Comparison of ENCODE assay signal across 1 cellular context in the genomic region with DNA sequence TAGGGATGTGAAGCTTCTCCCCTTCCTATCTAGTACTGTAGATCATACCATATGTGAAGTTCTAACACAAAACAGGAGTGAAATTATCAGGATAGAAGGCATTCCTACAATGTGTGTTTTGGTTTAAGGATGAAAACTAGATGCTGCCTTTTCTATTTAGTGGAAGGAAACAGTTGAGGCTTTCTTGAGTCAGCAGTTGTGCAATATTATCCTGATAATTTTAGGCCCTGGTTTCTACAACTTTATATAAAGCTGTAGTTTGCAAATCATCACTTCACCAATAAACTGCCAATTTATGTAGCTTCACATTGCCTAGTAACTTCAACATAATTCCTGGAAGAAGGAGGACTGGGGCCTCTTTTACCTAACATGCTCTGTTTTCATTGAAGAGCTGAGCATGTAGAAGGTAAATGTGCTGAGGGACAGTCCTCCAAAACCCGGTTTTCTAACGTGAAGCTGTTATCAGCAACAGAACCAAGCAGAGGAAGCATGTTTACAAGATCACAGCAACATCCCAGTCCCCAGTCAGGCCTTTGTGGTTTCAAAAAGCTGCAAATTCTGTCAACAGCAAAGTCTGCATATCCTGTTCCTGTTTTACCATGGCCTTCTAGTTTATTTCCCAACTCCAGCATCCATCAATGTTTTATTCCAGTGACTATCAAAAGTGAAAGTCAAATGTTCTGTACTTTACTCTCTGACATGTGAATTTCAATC.
TF ChIP-seq lines count a peak whose summit lies in the region.

No MANE protein-coding gene starts in this region.

TF ChIP-seq in IMR-90, 13 proteins besides CTCF, POLR2A, EP300 and RAD21 (continued from another document):
- TF ChIP-seq, protein P1, sequence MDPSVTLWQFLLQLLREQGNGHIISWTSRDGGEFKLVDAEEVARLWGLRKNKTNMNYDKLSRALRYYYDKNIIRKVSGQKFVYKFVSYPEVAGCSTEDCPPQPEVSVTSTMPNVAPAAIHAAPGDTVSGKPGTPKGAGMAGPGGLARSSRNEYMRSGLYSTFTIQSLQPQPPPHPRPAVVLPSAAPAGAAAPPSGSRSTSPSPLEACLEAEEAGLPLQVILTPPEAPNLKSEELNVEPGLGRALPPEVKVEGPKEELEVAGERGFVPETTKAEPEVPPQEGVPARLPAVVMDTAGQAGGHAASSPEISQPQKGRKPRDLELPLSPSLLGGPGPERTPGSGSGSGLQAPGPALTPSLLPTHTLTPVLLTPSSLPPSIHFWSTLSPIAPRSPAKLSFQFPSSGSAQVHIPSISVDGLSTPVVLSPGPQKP (IDR thresholded peaks at IDR 0.05; ENCODE audit: borderline replicate concordance, low read depth, low read length): no peak
- TF ChIP-seq BHLHE40 (IDR thresholded peaks at IDR 0.05; ENCODE audit: low read depth, low read length) (no peak), MXI1 (IDR thresholded peaks at IDR 0.05; ENCODE audit: borderline replicate concordance, low read depth, low read length) (no peak)
- TF ChIP-seq, protein P2, sequence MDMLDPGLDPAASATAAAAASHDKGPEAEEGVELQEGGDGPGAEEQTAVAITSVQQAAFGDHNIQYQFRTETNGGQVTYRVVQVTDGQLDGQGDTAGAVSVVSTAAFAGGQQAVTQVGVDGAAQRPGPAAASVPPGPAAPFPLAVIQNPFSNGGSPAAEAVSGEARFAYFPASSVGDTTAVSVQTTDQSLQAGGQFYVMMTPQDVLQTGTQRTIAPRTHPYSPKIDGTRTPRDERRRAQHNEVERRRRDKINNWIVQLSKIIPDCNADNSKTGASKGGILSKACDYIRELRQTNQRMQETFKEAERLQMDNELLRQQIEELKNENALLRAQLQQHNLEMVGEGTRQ (IDR thresholded peaks at IDR 0.05; ENCODE audit: low read depth, low read length): no peak
